ENCODE assay signal across 8 cellular contexts in genomic region chr16:11916524-11917285, GRCh38. TPM values are rescaled to one million over a fixed set of nuclear protein-coding genes. Genes with fewer than 3 reads are reported as not detected.
DNase-seq lines count a peak whose midpoint lies in the region; ATAC-seq, FAIRE-seq and TF ChIP-seq lines count a peak whose summit lies in the region.

No MANE protein-coding gene starts in this region.

- H3K36me3 ChIP-seq in astrocyte (ENCODE audit: insufficient read depth, low read length) (no peaks in the 10 kb centered on the region), kidney epithelial cell (ENCODE audit: control insufficient read depth, insufficient read depth, low read length) (no peaks in the 10 kb centered on the region)

- no peaks in the 10 kb centered on the region for H3K27me3 Mint-ChIP-seq in astrocyte (ENCODE audit: low read depth, unreplicated experiment)

- peaks cover 14% of the 10 kb centered on the region for H3K4me1 ChIP-seq in astrocyte (ENCODE audit: insufficient read depth, low read length)

- peaks cover 38% of the 10 kb centered on the region for H3K79me2 ChIP-seq in astrocyte (ENCODE audit: insufficient read depth, low read length)

- H3K4me3 Mint-ChIP-seq in astrocyte (ENCODE audit: unreplicated experiment): peak overlapping the region; percentile 85

- H3K36me3 Mint-ChIP-seq in astrocyte (ENCODE audit: low read depth, unreplicated experiment): no peaks in the 10 kb centered on the region

- peaks cover 19% of the 10 kb centered on the region for H3K4me1 Mint-ChIP-seq in astrocyte (ENCODE audit: low read depth, unreplicated experiment)

- FAIRE-seq in astrocyte (lab: Jason Lieb, UNC): no peak

- H3K27me3 ChIP-seq in astrocyte (ENCODE audit: insufficient read depth, low read length): peaks cover 5% of the 10 kb centered on the region
- no peaks in the 10 kb centered on the region for H3K27me3 ChIP-seq in kidney epithelial cell (ENCODE audit: control insufficient read depth, insufficient read depth, low read length)

- H3K27ac Mint-ChIP-seq in astrocyte (ENCODE audit: unreplicated experiment): peak overlapping the region; percentile 87

- peak; percentile 91 for DNase-seq in DMS53 (lab: John Stamatoyannopoulos, UW)
- DNase-seq in LNCaP clone FGC (ENCODE audit: low read depth): peak; percentile 93
- peak; percentile 55 for DNase-seq in astrocyte (ENCODE audit: low read depth)
- DNase-seq in kidney epithelial cell (ENCODE audit: low read depth): no peak
- peak; percentile 73 for DNase-seq in superior temporal gyrus (ENCODE audit: extremely low spot score)
- DNase-seq in KBM-7: no peak

- peak overlapping the region; percentile 95 for H3K4me2 ChIP-seq in astrocyte (ENCODE audit: low read length)

- peak overlapping the region; percentile 42 for H3K27ac ChIP-seq in astrocyte (ENCODE audit: low read depth, low read length)

- peaks cover 31% of the 10 kb centered on the region for H4K20me1 ChIP-seq in astrocyte (ENCODE audit: insufficient read depth, low read length)

- H3K9ac ChIP-seq in astrocyte (ENCODE audit: low read length): peak overlapping the region; percentile 96

- H3K4me3 ChIP-seq in LNCaP clone FGC (ENCODE audit: low read depth, low read length): peak overlapping the region; percentile 68
- H3K4me3 ChIP-seq in astrocyte (ENCODE audit: insufficient read depth, low read depth, low read length): peak overlapping the region; percentile 84
- peak overlapping the region; percentile 35 for H3K4me3 ChIP-seq in kidney epithelial cell (ENCODE audit: low read depth, low read length)

- TF ChIP-seq CTCF in LNCaP clone FGC (IDR thresholded peaks at IDR 0.05; ENCODE audit: control insufficient read depth, extremely low read depth, insufficient read depth) (no peak), astrocyte (IDR thresholded peaks at IDR 0.05; ENCODE audit: insufficient read depth, low read depth, low read length) (no peak), kidney epithelial cell (IDR thresholded peaks at IDR 0.05; ENCODE audit: insufficient read depth, low read length, poor library complexity, severe bottlenecking) (no peak)

- in situ Hi-C loops in KBM-7 (cut with MboI; ENCODE audit: low pct_unique_long_range_greater_than_20kb, low sequenced_read_pairs): no loop called here

- ATAC-seq in GM21825 (IDR thresholded peaks at IDR 0.05; ENCODE audit: unreplicated experiment): no peak
- ATAC-seq in GM21717 (IDR thresholded peaks at IDR 0.05; ENCODE audit: unreplicated experiment): no peak

- H3K9me3 Mint-ChIP-seq in astrocyte (ENCODE audit: unreplicated experiment): no peaks in the 10 kb centered on the region

- no peaks in the 10 kb centered on the region for H3K9me3 ChIP-seq in astrocyte (ENCODE audit: insufficient read depth, low read depth, low read length)

- H2AFZ ChIP-seq in astrocyte (ENCODE audit: low read depth, low read length): peak overlapping the region; percentile 88

RNA-seq across cellular contexts. Expression of gene GSPT1, which starts 0.9 kb away (rescaled TPM):
- total RNA-seq in astrocyte (165 and 173 TPM in 2 replicates), kidney epithelial cell (87.2 and 93.7 TPM in 2 replicates)

RNA-seq across cellular contexts. Expression of gene NPIPB2, which starts 25.1 kb away (rescaled TPM):
- 7.8 and 10.3 TPM in 2 replicates for total RNA-seq in astrocyte
- 0.96 and 4.9 TPM in 2 replicates for total RNA-seq in kidney epithelial cell

RNA-seq across cellular contexts. Expression of gene TNFRSF17, which starts 48.3 kb away (rescaled TPM):
- total RNA-seq in astrocyte: not detected in 2 replicates
- not detected in 2 replicates for total RNA-seq in kidney epithelial cell

RNA-seq across cellular contexts. Expression of gene SNX29, which starts 59.8 kb away (rescaled TPM):
- 11.3 and 14.8 TPM in 2 replicates for total RNA-seq in astrocyte
- 13.3 and 15.7 TPM in 2 replicates for total RNA-seq in kidney epithelial cell

Comparison
In these comparisons a context has a peak if more than half of its experiments do, and no peak if none do; other contexts are left out.
1. DNase-seq: peak in DMS53 (single experiment), LNCaP clone FGC (single experiment), astrocyte (single experiment) and superior temporal gyrus (single experiment); none in kidney epithelial cell (single experiment) and KBM-7 (single experiment).
2. Peak in every context shown above with its lines, with median percentiles within 50 percentile points of each other: H3K4me3 ChIP-seq.